1 cellular context compared by ENCODE assay signal in the genomic region with DNA sequence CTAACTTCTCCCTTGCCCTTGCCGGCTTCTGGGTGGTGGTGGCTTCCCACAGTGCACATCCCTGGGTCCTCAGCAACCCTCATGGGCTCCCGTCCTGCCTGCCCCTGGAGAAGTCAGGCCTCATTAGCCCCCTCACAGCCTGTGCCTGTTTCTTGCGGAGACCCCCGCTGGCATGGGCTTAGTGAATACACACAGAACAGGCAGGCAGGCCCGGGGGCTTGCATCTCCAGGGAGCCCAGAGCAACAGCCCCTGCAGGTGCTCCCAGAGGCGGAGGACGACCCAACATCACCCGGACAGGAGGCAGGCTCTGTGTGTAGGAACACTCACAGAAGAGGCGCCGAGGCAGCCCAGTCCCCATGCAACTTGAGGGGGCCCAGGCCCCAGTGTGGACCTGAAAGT.
TF ChIP-seq lines count a peak whose summit lies in the region.

No MANE protein-coding gene starts in this region.

TF ChIP-seq in HEK293, 187 proteins besides CTCF, POLR2A, EP300 and RAD21:
- peak; percentile 56 for TF ChIP-seq ZIC2 (tag by site-specific recombination; IDR thresholded peaks at IDR 0.05)
- no peak for TF ChIP-seq ZNF202 (tag by site-specific recombination; IDR thresholded peaks at IDR 0.05; ENCODE audit: borderline replicate concordance)
